21 cellular contexts compared by ENCODE assay signal in the genomic region with DNA sequence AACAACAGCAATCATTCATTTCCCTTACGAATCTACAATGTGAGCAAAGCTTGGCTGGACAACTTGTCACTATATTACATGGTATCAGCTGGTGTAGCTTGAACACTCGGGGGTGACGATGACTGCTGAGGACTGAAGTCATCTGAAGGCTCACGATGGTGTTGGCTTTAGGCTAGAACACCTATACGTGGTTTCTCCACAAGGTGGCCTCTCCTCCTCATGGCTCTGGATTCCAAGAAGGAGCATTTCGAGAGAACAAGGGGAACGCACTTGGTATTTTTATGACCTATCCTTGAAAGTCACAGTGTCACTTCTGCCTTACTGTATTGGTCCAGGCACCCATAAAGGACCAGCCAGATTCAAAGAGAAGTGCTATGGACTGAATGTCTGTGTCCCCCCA. TPM values are rescaled to one million over a fixed set of nuclear protein-coding genes. Genes with fewer than 3 reads are reported as not detected.
DNase-seq lines count a peak whose midpoint lies in the region; ATAC-seq, FAIRE-seq and TF ChIP-seq lines count a peak whose summit lies in the region.
"Had no signal": no experiment of that assay in that cellular context is flagged by ENCODE, and none has a peak within 500 bp of the region (broad histone marks: within the 10 kb centered on the region; RNA-seq: fewer than 3 reads in every experiment).

No MANE protein-coding gene starts in this region.

- no peak for DNase-seq in HepG2 (ENCODE audit: low spot score)
- no peak for DNase-seq in right lobe of liver
- no peak for DNase-seq in PC-3
- peak; percentile 9 to 11 for DNase-seq in erythroblast (lab: John Stamatoyannopoulos, UW)
- no peak for DNase-seq in NCI-H2196 treated with DMSO at 0.1 percent for 48 hours (lab: John Stamatoyannopoulos, UW; ENCODE audit: unreplicated experiment)
- no peak for DNase-seq in SIG-M5 treated with dmso at 0.1 percent for 504 hours (lab: John Stamatoyannopoulos, UW; ENCODE audit: unreplicated experiment)
- DNase-seq: ACHN; activated CD8-positive, alpha-beta memory T cell treated with anti-CD3 and anti-CD28 coated beads, Interleukin-2, amount 50 U/mL, for 4 hours; left lung; MG63; NCI-H2081; posterior cingulate gyrus; RPMI8226; spleen; upper lobe of right lung had no signal

- in situ Hi-C loops in HepG2 (cut with HindIII; ENCODE audit: extremely low pct_ligation_motif_present, low pct_unique_long_range_greater_than_20kb) = no loop called here

- H3K79me2 ChIP-seq in HepG2 (ENCODE audit: insufficient read depth, low read length) (no peaks in the 10 kb centered on the region), PC-3 (ENCODE audit: low read length) (no peaks in the 10 kb centered on the region)

- no peaks in the 10 kb centered on the region for H4K20me1 ChIP-seq in HepG2 (ENCODE audit: insufficient read depth, low read length)
- no peaks in the 10 kb centered on the region for H4K20me1 ChIP-seq in PC-3 (ENCODE audit: low read length)

- no peaks in the 10 kb centered on the region for H3K9me2 ChIP-seq in PC-3 (replicated peaks; ENCODE audit: low read length)

- CTCF ChIA-PET in HepG2 (lab: Yijun Ruan, JAX; ENCODE audit: low intra/inter-chr PET ratio, low total read pairs) = no interaction called here
- CTCF ChIA-PET in PC-3 (lab: Charles Lee) = no interaction called here

- H3K9me3 ChIP-seq in HepG2 (ENCODE audit: low read length) (no peaks in the 10 kb centered on the region), right lobe of liver (no peaks in the 10 kb centered on the region), PC-3 (ENCODE audit: low read length) (no peaks in the 10 kb centered on the region)
- H3K9me3 ChIP-seq: left lung, MG63, spleen, upper lobe of right lung had no signal

- H3F3A ChIP-seq in PC-3 (ENCODE audit: low read length, unreplicated experiment) = no peaks in the 10 kb centered on the region

- H3K4me2 ChIP-seq in HepG2 (ENCODE audit: low read depth, low read length) (no peak overlapping the region), PC-3 (ENCODE audit: low read length) (no peak overlapping the region)

- H3K4me1 ChIP-seq in HepG2 (ENCODE audit: insufficient read depth, low read length) (peaks cover 94% of the 10 kb centered on the region), right lobe of liver (peaks cover 0 to 3% (median 0%) of the 10 kb centered on the region in 4 donors), PC-3 (ENCODE audit: insufficient read depth, low read length) (no peaks in the 10 kb centered on the region)

- WGBS in HepG2 (ENCODE audit: low lambda C conversion rate) = 98% methylated on average over 7 of the region's 7 CpGs
- WGBS in right lobe of liver (ENCODE audit: insufficient coverage, low coverage, low lambda C conversion rate, missing lambda C conversion rate) = 94% methylated on average over 5 of the region's 7 CpGs

- TF ChIP-seq POLR2A in HepG2 (IDR thresholded peaks at IDR 0.05; ENCODE audit: insufficient read depth in 1 of 2, low read depth in 2 of 2, low read length in 2 of 2) (no peak), right lobe of liver (IDR thresholded peaks at IDR 0.05) (no peak), erythroblast (IDR thresholded peaks at IDR 0.05; ENCODE audit: low read length) (no peak)

- H3K27me3 ChIP-seq in HepG2 (ENCODE audit: control insufficient read depth in 1 of 2, insufficient read depth in 2 of 2, low read length in 2 of 2) (no peaks in the 10 kb centered on the region), right lobe of liver (no peaks in the 10 kb centered on the region), PC-3 (ENCODE audit: low read length) (no peaks in the 10 kb centered on the region)
- H3K27me3 ChIP-seq: left lung, MG63, spleen, upper lobe of right lung had no signal

- no peak for FAIRE-seq in HepG2 (lab: Jason Lieb, UNC)
- FAIRE-seq: astrocyte had no signal

- H3K27ac ChIP-seq in HepG2 (ENCODE audit: extremely low read length, insufficient read depth, low read length) = peak overlapping the region; percentile 18
- no peak overlapping the region for H3K27ac ChIP-seq in right lobe of liver
- H3K27ac ChIP-seq in PC-3 (ENCODE audit: low read length) = no peak overlapping the region
- H3K27ac ChIP-seq: left lung, spleen, upper lobe of right lung had no signal

- intact Hi-C loops in HepG2 (cut with micrococcal nuclease; ENCODE audit: unreplicated experiment) = loop anchor here (5.0 kb wide), 2 partner anchors 228 to 398 kb away; a partner anchor contains a TSS
- intact Hi-C loops in right lobe of liver (cut with DNase I) = no loop called here
- intact Hi-C loops in PC-3 (cut with micrococcal nuclease) = no loop called here

- no peaks in the 10 kb centered on the region for H3K36me3 ChIP-seq in HepG2 (replicated peaks in 1 of 2; ENCODE audit: control insufficient read depth in 1 of 2, insufficient read depth in 2 of 2, low read length in 2 of 2)
- H3K36me3 ChIP-seq in right lobe of liver = no peaks in the 10 kb centered on the region
- H3K36me3 ChIP-seq in PC-3 (ENCODE audit: low read depth, low read length) = no peaks in the 10 kb centered on the region
- H3K36me3 ChIP-seq: left lung, MG63, spleen, upper lobe of right lung had no signal

- no peak overlapping the region for H2AFZ ChIP-seq in HepG2 (ENCODE audit: low read length)
- H2AFZ ChIP-seq in PC-3 (ENCODE audit: low read length) = no peak overlapping the region

- ATAC-seq in HepG2 = no peak
- no peak for ATAC-seq in right lobe of liver
- no peak for ATAC-seq in PC-3
- no peak for ATAC-seq in esophagus mucosa
- ATAC-seq in GM21737 (IDR thresholded peaks at IDR 0.05; ENCODE audit: unreplicated experiment) = no peak
- ATAC-seq: left lung; stimulated activated memory B cell treated with anti-CD40 and anti-IgM and Interleukin-4, amounts not matched to agents 10 μg/mL and 1 μg/mL and 100 μg/mL, for 72 hours; upper lobe of right lung had no signal

- no peak overlapping the region for H3K4me3 ChIP-seq in HepG2 (replicated peaks in 1 of 3; ENCODE audit: insufficient read depth in 1 of 3, low read depth in 2 of 3, low read length in 3 of 3)
- no peak overlapping the region for H3K4me3 ChIP-seq in right lobe of liver
- H3K4me3 ChIP-seq in PC-3 (ENCODE audit: low read length) = no peak overlapping the region
- H3K4me3 ChIP-seq: left lung, MG63, spleen, upper lobe of right lung had no signal

- TF ChIP-seq RAD21 in HepG2 (CRISPR knock-in tag; IDR thresholded peaks at IDR 0.05) = no peak

- POLR2A ChIA-PET in HepG2 (lab: Yijun Ruan, JAX) (no interaction called here), PC-3 (lab: Charles Lee; ENCODE audit: unreplicated experiment) (no interaction called here)

- TF ChIP-seq EP300 in HepG2 (IDR thresholded peaks at IDR 0.05; ENCODE audit: low read depth in 2 of 2, low read length in 2 of 2) (no peak), HepG2 (CRISPR knock-in tag; IDR thresholded peaks at IDR 0.05; ENCODE audit: borderline replicate concordance) (no peak)

- no peak for TF ChIP-seq CTCF in HepG2 (CRISPR knock-in tag; IDR thresholded peaks at IDR 0.05)
- TF ChIP-seq CTCF in right lobe of liver (IDR thresholded peaks at IDR 0.05) = no peak
- 0 out of 2 replicates have a peak, but pooled peaks have one; percentile 31 for TF ChIP-seq CTCF in PC-3 (conservative IDR thresholded peaks at IDR 0.05; ENCODE audit: low read depth, low read length)

- 0 out of 2 replicates have a peak overlapping the region, but pooled peaks have one; percentile 1 for H3K9ac ChIP-seq in HepG2 (ENCODE audit: insufficient read depth, low read depth, low read length)
- H3K9ac ChIP-seq in PC-3 (ENCODE audit: low read length) = no peak overlapping the region

- no TSS peak for BruUV-seq in HepG2 (replicated peaks; lab: Mats Ljungman, UMichigan)
- no TSS peak for BruUV-seq in PC-3 (replicated peaks; lab: Mats Ljungman, UMichigan)

TF ChIP-seq in HepG2, 621 proteins besides CTCF, POLR2A, EP300 and RAD21:
- TF ChIP-seq SOX6 (IDR thresholded peaks at IDR 0.05) (no peak), SOX6 (CRISPR knock-in tag; IDR thresholded peaks at IDR 0.05) (no peak), STAG1 (CRISPR knock-in tag; IDR thresholded peaks at IDR 0.05) (peak; percentile 34)

RNA-seq across cellular contexts. Expression of a gene that starts 37.5 kb away (rescaled TPM):
- total RNA-seq in HepG2 (2016; rRNA removed; fragmentation: Illumina TruSeq; extraction: Trizol) = not detected in 2 replicates
- total RNA-seq in HepG2 (2016; cell fraction: cytosol; rRNA removed; fragmentation: Illumina TruSeq; extraction: Trizol; ENCODE audit: low read depth) = not detected in 2 replicates
- not detected in 2 replicates for total RNA-seq in HepG2 (2016; cell fraction: insoluble cytoplasmic fraction; rRNA removed; fragmentation: Illumina TruSeq; extraction: Trizol)
- total RNA-seq in HepG2 (2016; cell fraction: membrane; rRNA removed; fragmentation: Illumina TruSeq; extraction: Trizol) = not detected in 2 replicates
- total RNA-seq in HepG2 (2016; cell fraction: nucleus; rRNA removed; fragmentation: Illumina TruSeq; extraction: Trizol) = not detected in 2 replicates
- not detected in 2 replicates for polyA plus RNA-seq in HepG2 (2011; rRNA removed)
- 0.03 TPM in 1 of 2 replicates, not detected in the other for polyA plus RNA-seq in HepG2 (2011; cell fraction: cytosol; rRNA removed)
- not detected in 2 replicates for polyA plus RNA-seq in HepG2 (2011; cell fraction: nucleus; rRNA removed)
- not detected in 2 replicates for polyA plus RNA-seq in HepG2 (2012)
- not detected in 2 replicates for polyA plus RNA-seq in HepG2 (2016; cell fraction: cytosol; fragmentation: Illumina TruSeq; extraction: Trizol; ENCODE audit: low read depth)
- polyA plus RNA-seq in HepG2 (2016; cell fraction: insoluble cytoplasmic fraction; fragmentation: Illumina TruSeq; extraction: Trizol; ENCODE audit: low read depth) = not detected in 2 replicates
- polyA plus RNA-seq in HepG2 (2016; cell fraction: membrane; fragmentation: Illumina TruSeq; extraction: Trizol; ENCODE audit: low read depth) = not detected in 2 replicates
- polyA plus RNA-seq in HepG2 (2016; cell fraction: nucleus; fragmentation: Illumina TruSeq; extraction: Trizol; ENCODE audit: insufficient read depth, low read depth) = not detected in 2 replicates
- polyA minus RNA-seq in HepG2 (2011; rRNA and poly(A)+ RNA removed; ENCODE audit: low replicate concordance) = not detected in 2 replicates
- polyA minus RNA-seq in HepG2 (2011; cell fraction: cytosol; rRNA and poly(A)+ RNA removed) = not detected in 2 replicates
- polyA minus RNA-seq in HepG2 (2011; cell fraction: nucleus; rRNA and poly(A)+ RNA removed) = not detected in 2 replicates
- not detected for total RNA-seq in right lobe of liver
- total RNA-seq in PC-3 (2014; rRNA removed) = 82.6 and 104 TPM in 2 replicates
- 32.8 TPM for total RNA-seq in esophagus mucosa
- total RNA-seq: fibroblast of lung; T-helper 1 cell treated with Interleukin-12 subunit alpha and Interleukin-12 subunit beta and Interleukin-4 antibody, amounts not matched to agents 30 ng/mL and 1 ng/mL, for 36 hours had no signal
- polyA plus RNA-seq: fibroblast of lung had no signal

Comparison
In these comparisons a context has a peak if more than half of its experiments do, and no peak if none do; other contexts are left out.
1. DNase-seq: peak in erythroblast (2 of 2); none in HepG2 (single experiment), right lobe of liver (0 of 3), PC-3 (single experiment), NCI-H2196 treated with DMSO at 0.1 percent for 48 hours (single experiment) and SIG-M5 treated with dmso at 0.1 percent for 504 hours (single experiment).
2. RNA of a gene that starts 37.5 kb away (total RNA-seq): 82.6 to 104 TPM in PC-3 and 32.8 TPM in esophagus mucosa (single experiment); not detected in HepG2 and not detected in right lobe of liver; every median in the first group is over 10 times any median in the second.